33 cellular contexts compared by ENCODE assay signal in the genomic region with DNA sequence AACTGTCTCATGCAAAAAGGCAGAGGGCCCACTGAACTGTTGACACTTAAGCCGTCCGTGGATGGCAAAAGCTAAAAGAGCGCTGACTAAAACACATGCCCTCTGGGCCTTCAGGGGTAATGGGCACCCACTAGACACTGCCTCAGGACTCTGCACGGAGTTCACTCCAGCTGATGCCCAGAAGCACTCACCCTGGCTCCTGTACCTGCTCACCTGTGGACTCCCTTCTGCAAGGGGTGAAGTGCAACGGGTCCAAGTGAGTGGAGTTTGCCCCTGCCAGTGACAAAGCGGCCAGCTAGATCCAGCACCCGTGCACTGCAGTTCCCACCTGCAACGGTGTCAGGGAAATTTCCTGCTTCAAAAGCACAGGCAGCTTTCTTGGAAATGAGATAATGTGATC. TPM values are rescaled to one million over a fixed set of nuclear protein-coding genes. Genes with fewer than 3 reads are reported as not detected.
"Had no signal": no experiment of that assay in that cellular context is flagged by ENCODE, and none has a peak within 500 bp of the region (broad histone marks: within the 10 kb centered on the region; RNA-seq: fewer than 3 reads in every experiment).

No MANE protein-coding gene starts in this region.

- H3K4me3 Mint-ChIP-seq: activated CD4-positive, alpha-beta memory T cell treated with anti-CD3 and anti-CD28 coated beads for 36 hours; activated CD4-positive, alpha-beta T cell treated with anti-CD3 and anti-CD28 coated beads for 36 hours; activated CD4-positive, alpha-beta T cell treated with anti-CD3 and anti-CD28 coated beads, Interleukin-2, amount 10 ng/mL, durations not matched to agents 24 days and 14 days; activated CD8-positive, alpha-beta memory T cell treated with anti-CD3 and anti-CD28 coated beads, Interleukin-2, amount 10 ng/mL, durations not matched to agents 7 days and 5 days; activated CD8-positive, alpha-beta T cell treated with anti-CD3 and anti-CD28 coated beads, Interleukin-2, amount 10 ng/mL, durations not matched to agents 7 days and 5 days; activated naive CD4-positive, alpha-beta T cell treated with anti-CD3 and anti-CD28 coated beads for 36 hours; activated naive CD4-positive, alpha-beta T cell treated with anti-CD3 and anti-CD28 coated beads, Interleukin-2, amount 50 U/mL, for 24 hours; activated naive CD8-positive, alpha-beta T cell treated with anti-CD3 and anti-CD28 coated beads for 36 hours; activated naive CD8-positive, alpha-beta T cell treated with anti-CD3 and anti-CD28 coated beads, Interleukin-2, amount 50 U/mL, for 24 hours; activated T-helper 1 cell treated with anti-CD3 and anti-CD28 coated beads, Interleukin-12 subunit alpha, Interleukin-12 subunit beta, Interleukin-2, Interleukin-4 antibody, amounts not matched to agents 30 ng/mL and 10 ng/mL and 1 ng/mL, durations not matched to agents 14 hours and 24 hours and 36 hours had no signal

- H3K27ac ChIP-seq: adrenal gland, body of pancreas, cardiac muscle cell, colonic mucosa, epithelial cell of prostate, esophagus squamous epithelium, gastroesophageal sphincter had no signal

- ATAC-seq: activated CD4-positive, alpha-beta T cell treated with anti-CD3 and anti-CD28 coated beads for 36 hours; activated CD8-positive, alpha-beta memory T cell treated with anti-CD3 and anti-CD28 coated beads, Interleukin-2, amount 10 ng/mL, durations not matched to agents 7 days and 5 days; activated CD8-positive, alpha-beta T cell treated with anti-CD3 and anti-CD28 coated beads, Interleukin-2, amount 10 ng/mL, durations not matched to agents 7 days and 5 days; activated naive CD8-positive, alpha-beta T cell treated with anti-CD3 and anti-CD28 coated beads, Interleukin-2, amount 50 U/mL, for 24 hours; body of pancreas; gastroesophageal sphincter had no signal

- H3K9me3 Mint-ChIP-seq: activated CD4-positive, alpha-beta memory T cell treated with anti-CD3 and anti-CD28 coated beads for 36 hours; activated CD4-positive, alpha-beta T cell treated with anti-CD3 and anti-CD28 coated beads, Interleukin-2, amount 10 ng/mL, durations not matched to agents 24 days and 14 days; activated naive CD4-positive, alpha-beta T cell treated with anti-CD3 and anti-CD28 coated beads for 36 hours; activated naive CD4-positive, alpha-beta T cell treated with anti-CD3 and anti-CD28 coated beads, Interleukin-2, amount 50 U/mL, for 24 hours; activated naive CD8-positive, alpha-beta T cell treated with anti-CD3 and anti-CD28 coated beads, Interleukin-2, amount 50 U/mL, for 24 hours; activated T-helper 1 cell treated with anti-CD3 and anti-CD28 coated beads, Interleukin-12 subunit alpha, Interleukin-12 subunit beta, Interleukin-2, Interleukin-4 antibody, amounts not matched to agents 30 ng/mL and 10 ng/mL and 1 ng/mL, durations not matched to agents 14 hours and 24 hours and 36 hours; activated T-helper 2 cell treated with anti-CD3 and anti-CD28 coated beads, Interferon-gamma antibody, Interleukin-2, Interleukin-4, amounts not matched to agents 10 μg/mL and 5 μg/mL and 100 μg/mL, durations not matched to agents 14 hours and 24 hours and 36 hours had no signal

- H3K4me1 ChIP-seq: adrenal gland, body of pancreas, colonic mucosa, esophagus squamous epithelium, gastroesophageal sphincter had no signal

- FAIRE-seq: endometrium, endothelial cell of umbilical vein had no signal

- H3K27ac Mint-ChIP-seq: activated CD4-positive, alpha-beta memory T cell treated with anti-CD3 and anti-CD28 coated beads for 36 hours; activated CD4-positive, alpha-beta T cell treated with anti-CD3 and anti-CD28 coated beads for 36 hours; activated CD4-positive, alpha-beta T cell treated with anti-CD3 and anti-CD28 coated beads, Interleukin-2, amount 10 ng/mL, durations not matched to agents 24 days and 14 days; activated CD8-positive, alpha-beta memory T cell treated with anti-CD3 and anti-CD28 coated beads, Interleukin-2, amount 10 ng/mL, durations not matched to agents 7 days and 5 days; activated CD8-positive, alpha-beta T cell treated with anti-CD3 and anti-CD28 coated beads, Interleukin-2, amount 10 ng/mL, durations not matched to agents 7 days and 5 days; activated naive CD4-positive, alpha-beta T cell treated with anti-CD3 and anti-CD28 coated beads for 36 hours; activated naive CD4-positive, alpha-beta T cell treated with anti-CD3 and anti-CD28 coated beads, Interleukin-2, amount 50 U/mL, for 24 hours; activated naive CD8-positive, alpha-beta T cell treated with anti-CD3 and anti-CD28 coated beads for 36 hours; activated naive CD8-positive, alpha-beta T cell treated with anti-CD3 and anti-CD28 coated beads, Interleukin-2, amount 50 U/mL, for 24 hours; activated T-helper 1 cell treated with anti-CD3 and anti-CD28 coated beads, Interleukin-12 subunit alpha, Interleukin-12 subunit beta, Interleukin-2, Interleukin-4 antibody, amounts not matched to agents 30 ng/mL and 10 ng/mL and 1 ng/mL, durations not matched to agents 14 hours and 24 hours and 36 hours; activated T-helper 2 cell treated with anti-CD3 and anti-CD28 coated beads, Interferon-gamma antibody, Interleukin-2, Interleukin-4, amounts not matched to agents 10 μg/mL and 5 μg/mL and 100 μg/mL, durations not matched to agents 14 hours and 24 hours and 36 hours had no signal

- H3K4me3 ChIP-seq: adrenal gland, body of pancreas, cardiac muscle cell, colonic mucosa, esophagus squamous epithelium, gastroesophageal sphincter had no signal

- H3K36me3 Mint-ChIP-seq: activated CD4-positive, alpha-beta memory T cell treated with anti-CD3 and anti-CD28 coated beads for 36 hours; activated CD8-positive, alpha-beta memory T cell treated with anti-CD3 and anti-CD28 coated beads, Interleukin-2, amount 10 ng/mL, durations not matched to agents 7 days and 5 days; activated naive CD4-positive, alpha-beta T cell treated with anti-CD3 and anti-CD28 coated beads, Interleukin-2, amount 50 U/mL, for 24 hours; activated naive CD8-positive, alpha-beta T cell treated with anti-CD3 and anti-CD28 coated beads for 36 hours had no signal

- H3K9me3 ChIP-seq: adrenal gland, body of pancreas, colonic mucosa, esophagus squamous epithelium had no signal

- H3K36me3 ChIP-seq: adrenal gland, cardiac muscle cell, colonic mucosa, esophagus squamous epithelium had no signal

- H3K4me1 Mint-ChIP-seq: activated CD4-positive, alpha-beta T cell treated with anti-CD3 and anti-CD28 coated beads for 36 hours; activated CD4-positive, alpha-beta T cell treated with anti-CD3 and anti-CD28 coated beads, Interleukin-2, amount 10 ng/mL, durations not matched to agents 24 days and 14 days; activated CD8-positive, alpha-beta memory T cell treated with anti-CD3 and anti-CD28 coated beads, Interleukin-2, amount 10 ng/mL, durations not matched to agents 7 days and 5 days; activated naive CD4-positive, alpha-beta T cell treated with anti-CD3 and anti-CD28 coated beads, Interleukin-2, amount 50 U/mL, for 24 hours; activated naive CD8-positive, alpha-beta T cell treated with anti-CD3 and anti-CD28 coated beads, Interleukin-2, amount 50 U/mL, for 24 hours had no signal

- H3K27me3 ChIP-seq: adrenal gland, body of pancreas, cardiac muscle cell, colonic mucosa, esophagus squamous epithelium, gastroesophageal sphincter had no signal

- H3K27me3 Mint-ChIP-seq: activated CD4-positive, alpha-beta T cell treated with anti-CD3 and anti-CD28 coated beads for 36 hours; activated CD4-positive, alpha-beta T cell treated with anti-CD3 and anti-CD28 coated beads, Interleukin-2, amount 10 ng/mL, durations not matched to agents 24 days and 14 days; activated naive CD4-positive, alpha-beta T cell treated with anti-CD3 and anti-CD28 coated beads, Interleukin-2, amount 50 U/mL, for 24 hours; activated naive CD8-positive, alpha-beta T cell treated with anti-CD3 and anti-CD28 coated beads for 36 hours had no signal

- DNase-seq: activated CD4-positive, alpha-beta memory T cell treated with anti-CD3 and anti-CD28 coated beads for 36 hours; activated CD4-positive, alpha-beta T cell treated with anti-CD3 and anti-CD28 coated beads for 36 hours; activated CD4-positive, alpha-beta T cell treated with anti-CD3 and anti-CD28 coated beads, Interleukin-2, amount 10 ng/mL, durations not matched to agents 24 days and 14 days; activated CD4-positive, CD25-positive, alpha-beta regulatory T cell; activated CD4-positive, CD25-positive, alpha-beta regulatory T cell treated with anti-CD3 and anti-CD28 coated beads, Interleukin-2, amount 50 U/mL, for 72 hours; activated CD8-positive, alpha-beta memory T cell treated with anti-CD3 and anti-CD28 coated beads, Interleukin-2, amount 10 ng/mL, durations not matched to agents 7 days and 5 days; activated CD8-positive, alpha-beta memory T cell treated with anti-CD3 and anti-CD28 coated beads, Interleukin-2, amount 50 U/mL, for 4 hours; activated CD8-positive, alpha-beta T cell treated with anti-CD3 and anti-CD28 coated beads, Interleukin-2, amount 10 ng/mL, durations not matched to agents 7 days and 5 days; activated effector memory CD4-positive, alpha-beta T cell treated with anti-CD3 and anti-CD28 coated beads, Interleukin-2, amount 50 U/mL, for 16 hours; activated naive CD4-positive, alpha-beta T cell treated with anti-CD3 and anti-CD28 coated beads for 36 hours; activated naive CD8-positive, alpha-beta T cell treated with anti-CD3 and anti-CD28 coated beads for 36 hours; activated naive CD8-positive, alpha-beta T cell treated with anti-CD3 and anti-CD28 coated beads, Interleukin-2, amount 50 U/mL, for 24 hours; activated T-cell treated with anti-CD3 and anti-CD28 coated beads, Interleukin-2, amount 50 U/mL, for 1 hour; activated T-cell treated with anti-CD3 and anti-CD28 coated beads, Interleukin-2, amount 50 U/mL, for 48 hours; adrenal gland; amygdala; aorta; body of pancreas; central memory CD4-positive, alpha-beta T cell; cerebellar nuclear complex; colonic mucosa; effector CD8-positive, alpha-beta T cell; esophagus squamous epithelium; foreskin melanocyte; T-helper 2 cell had no signal

RNA-seq across cellular contexts. Expression of gene SLC1A1, which starts 50.2 kb away (rescaled TPM):
- total RNA-seq: activated CD4-positive, alpha-beta memory T cell treated with anti-CD3 and anti-CD28 coated beads for 36 hours; activated CD4-positive, alpha-beta T cell treated with anti-CD3 and anti-CD28 coated beads, Interleukin-2, amount 10 ng/mL, durations not matched to agents 24 days and 14 days; activated naive CD4-positive, alpha-beta T cell treated with anti-CD3 and anti-CD28 coated beads for 36 hours; activated T-helper 1 cell treated with anti-CD3 and anti-CD28 coated beads, Interleukin-12 subunit alpha, Interleukin-12 subunit beta, Interleukin-2, Interleukin-4 antibody, amounts not matched to agents 30 ng/mL and 10 ng/mL and 1 ng/mL, durations not matched to agents 14 hours and 24 hours and 36 hours; activated T-helper 2 cell treated with anti-CD3 and anti-CD28 coated beads, Interferon-gamma antibody, Interleukin-2, Interleukin-4, amounts not matched to agents 10 μg/mL and 5 μg/mL and 100 μg/mL, durations not matched to agents 14 hours and 24 hours and 36 hours had no signal
